In genomic region chr1:173333581-173333980, GRCh38 we compare ENCODE assay signal across 11 cellular contexts.
A peak's percentile ranks its signal among the peaks of the same experiment; 100 is the strongest.
DNase-seq lines count a peak whose midpoint lies in the region; ATAC-seq and TF ChIP-seq lines count a peak whose summit lies in the region.
"Had no signal": no experiment of that assay in that cellular context is flagged by ENCODE, and none has a peak within 500 bp of the region (broad histone marks: within the 10 kb centered on the region; RNA-seq: fewer than 3 reads in every experiment).

No MANE protein-coding gene starts in this region.

- peak overlapping the region in 1 of 10 donors; percentile 69 for H3K27ac Mint-ChIP-seq in naive thymus-derived CD8-positive, alpha-beta T cell
- H3K27ac Mint-ChIP-seq: activated naive CD8-positive, alpha-beta T cell treated with anti-CD3 and anti-CD28 coated beads, Interleukin-2, amount 10 ng/mL, durations not matched to agents 7 days and 5 days had no signal

- H3K27me3 ChIP-seq in MM.1S (replicated peaks; ENCODE audit: insufficient read depth, low read length): no peaks in the 10 kb centered on the region

- POLR2A ChIA-PET in naive thymus-derived CD8-positive, alpha-beta T cell (lab: Charles Lee): no interaction called here

- H2AFZ ChIP-seq in MM.1S (ENCODE audit: low read length): no peak overlapping the region

- no peak overlapping the region for H3K4me3 Mint-ChIP-seq in naive thymus-derived CD8-positive, alpha-beta T cell
- H3K4me3 Mint-ChIP-seq: activated naive CD8-positive, alpha-beta T cell treated with anti-CD3 and anti-CD28 coated beads, Interleukin-2, amount 10 ng/mL, durations not matched to agents 7 days and 5 days had no signal

- TF ChIP-seq CTCF in MM.1S (IDR thresholded peaks at IDR 0.05; ENCODE audit: low read length): no peak

- no peaks in the 10 kb centered on the region for H3K9me2 ChIP-seq in MM.1S (replicated peaks; ENCODE audit: insufficient read depth, low read length)

- no peaks in the 10 kb centered on the region for H3K9me3 Mint-ChIP-seq in naive thymus-derived CD8-positive, alpha-beta T cell

- peaks cover 5 to 23% (median 13%) of the 10 kb centered on the region in 4 donors for H3K4me1 Mint-ChIP-seq in naive thymus-derived CD8-positive, alpha-beta T cell

- DNase-seq in CD1c-positive myeloid dendritic cell (ENCODE audit: extremely low spot score): peak; percentile 5
- peak; percentile 60 for DNase-seq in MM.1S
- DNase-seq in ureter (ENCODE audit: low spot score): no peak
- no peak for DNase-seq in naive thymus-derived CD8-positive, alpha-beta T cell
- no peak for DNase-seq in COR-L47 (lab: John Stamatoyannopoulos, UW)
- DNase-seq in NCI-H1417 (lab: John Stamatoyannopoulos, UW): no peak
- DNase-seq: activated naive CD8-positive, alpha-beta T cell treated with anti-CD3 and anti-CD28 coated beads, Interleukin-2, amount 10 ng/mL, durations not matched to agents 7 days and 5 days; KBM-7 had no signal

- no peaks in the 10 kb centered on the region for H4K20me1 ChIP-seq in MM.1S (ENCODE audit: insufficient read depth, low read length)

- H3K9me3 ChIP-seq in MM.1S (replicated peaks; ENCODE audit: insufficient read depth, low read length): no peaks in the 10 kb centered on the region

- no peaks in the 10 kb centered on the region for H3K27me3 Mint-ChIP-seq in naive thymus-derived CD8-positive, alpha-beta T cell
- H3K27me3 Mint-ChIP-seq: activated naive CD8-positive, alpha-beta T cell treated with anti-CD3 and anti-CD28 coated beads, Interleukin-2, amount 10 ng/mL, durations not matched to agents 7 days and 5 days had no signal

- no peaks in the 10 kb centered on the region for H3K36me3 ChIP-seq in MM.1S (replicated peaks; ENCODE audit: insufficient read depth, low read length)

- no peaks in the 10 kb centered on the region; the same call in 1 of the 2 replicates for H3K4me1 ChIP-seq in MM.1S (ENCODE audit: low read length)

- H3K36me3 Mint-ChIP-seq in naive thymus-derived CD8-positive, alpha-beta T cell: peaks cover 7 to 14% (median 8%) of the 10 kb centered on the region in 3 donors
- H3K36me3 Mint-ChIP-seq: activated naive CD8-positive, alpha-beta T cell treated with anti-CD3 and anti-CD28 coated beads, Interleukin-2, amount 10 ng/mL, durations not matched to agents 7 days and 5 days had no signal

- H3K4me2 ChIP-seq in MM.1S (ENCODE audit: low read depth, low read length): no peak overlapping the region

- no peak overlapping the region for H3K27ac ChIP-seq in MM.1S (ENCODE audit: low read length)

- no peak overlapping the region for H3K9ac ChIP-seq in MM.1S (ENCODE audit: low read length)

- ATAC-seq in GM18909 (IDR thresholded peaks at IDR 0.05; ENCODE audit: poor library complexity, unreplicated experiment) (peak; percentile 78), HG02759 (IDR thresholded peaks at IDR 0.05; ENCODE audit: unreplicated experiment) (peak; percentile 72)
- no peak for ATAC-seq in naive thymus-derived CD8-positive, alpha-beta T cell

- no peak overlapping the region for H3K4me3 ChIP-seq in MM.1S (ENCODE audit: low read length)
- H3K4me3 ChIP-seq: lung had no signal

- no peaks in the 10 kb centered on the region for H3K79me2 ChIP-seq in MM.1S (ENCODE audit: low read length)

- H3F3A ChIP-seq in MM.1S (ENCODE audit: insufficient read depth, low read length): no peaks in the 10 kb centered on the region

Comparison
In these comparisons a context has a peak if more than half of its experiments do, and no peak if none do; other contexts are left out.
1. DNase-seq: peak in CD1c-positive myeloid dendritic cell (single experiment) and MM.1S (single experiment); none in ureter (single experiment), naive thymus-derived CD8-positive, alpha-beta T cell (0 of 10), COR-L47 (single experiment) and NCI-H1417 (0 of 3).
2. ATAC-seq: peak in GM18909 (single experiment) and HG02759 (single experiment); none in naive thymus-derived CD8-positive, alpha-beta T cell (0 of 2).